Comparison of ENCODE assay signal across 8 cellular contexts in genomic region chr5:36876965-36877666, GRCh38. TPM values are rescaled to one million over a fixed set of nuclear protein-coding genes. Genes with fewer than 3 reads are reported as not detected.
A peak's percentile ranks its signal among the peaks of the same experiment; 100 is the strongest.
DNase-seq lines count a peak whose midpoint lies in the region; ATAC-seq and TF ChIP-seq lines count a peak whose summit lies in the region.

No MANE protein-coding gene starts in this region.

- no peak for TF ChIP-seq CTCF in CD4-positive, alpha-beta T cell (IDR thresholded peaks at IDR 0.05)
- TF ChIP-seq CTCF in RWPE1 (conservative IDR thresholded peaks at IDR 0.05; ENCODE audit: low read depth): no peak
- TF ChIP-seq CTCF in ovary (IDR thresholded peaks at IDR 0.05): no peak
- no peak for TF ChIP-seq CTCF in tibial artery (IDR thresholded peaks at IDR 0.05)

- no peaks in the 10 kb centered on the region for H3K9me3 Mint-ChIP-seq in CD4-positive, alpha-beta T cell
- H3K9me3 Mint-ChIP-seq in activated naive CD4-positive, alpha-beta T cell treated with anti-CD3 and anti-CD28 coated beads, Interleukin-2, amount 50 U/mL, for 24 hours: no peaks in the 10 kb centered on the region

- peaks cover 42% of the 10 kb centered on the region for H3K36me3 Mint-ChIP-seq in CD4-positive, alpha-beta T cell (ENCODE audit: low read depth)
- no peaks in the 10 kb centered on the region for H3K36me3 Mint-ChIP-seq in activated naive CD4-positive, alpha-beta T cell treated with anti-CD3 and anti-CD28 coated beads, Interleukin-2, amount 50 U/mL, for 24 hours

- H3K4me1 Mint-ChIP-seq in CD4-positive, alpha-beta T cell (ENCODE audit: low read depth): peaks cover 62% of the 10 kb centered on the region
- peaks cover 64% of the 10 kb centered on the region for H3K4me1 Mint-ChIP-seq in activated naive CD4-positive, alpha-beta T cell treated with anti-CD3 and anti-CD28 coated beads, Interleukin-2, amount 50 U/mL, for 24 hours

- CTCF ChIA-PET in CD4-positive, alpha-beta T cell (lab: Charles Lee): interaction anchor here (1.2 to 1.5 kb wide), 2 partner anchors 67 to 131 kb away, joined by 3 read pairs; no protein-coding TSS in a partner anchor
- CTCF ChIA-PET in RWPE1 (lab: Yijun Ruan, JAX): interaction anchor here (0.7 to 2.5 kb wide), 4 partner anchors 77 to 153 kb away, joined by 3 to 10 read pairs (median 4); no protein-coding TSS in a partner anchor

- TF ChIP-seq EP300 in ovary (IDR thresholded peaks at IDR 0.05): no peak

- peak; percentile 23 for TF ChIP-seq POLR2A in ovary (IDR thresholded peaks at IDR 0.05)

- intact Hi-C loops in CD4-positive, alpha-beta T cell (cut with DNase I, micrococcal nuclease): loop anchor here (1.0 to 10.0 kb wide), 7 partner anchors 66 to 1962 kb away; partner anchors contain the start of genes BRIX1 (in 2 of the 2), NUP155 (in 2 of the 2), RAD1 (in 2 of the 2) and LMBRD2 (in 1 of the 2)
- intact Hi-C loops in Right ventricle myocardium inferior (cut with DNase I) (loop anchor here (2.0 to 5.0 kb wide), 3 partner anchors 50 to 135 kb away; no protein-coding TSS in a partner anchor), ovary (cut with DNase I) (loop anchor here in 2 of 4 donors (10.0 kb wide), 2 partner anchors 68 to 132 kb away; no protein-coding TSS in a partner anchor), tibial artery (cut with DNase I; ENCODE audit: low total_unique reads) (no loop called here)

- POLR2A ChIA-PET in CD4-positive, alpha-beta T cell (lab: Charles Lee): interaction anchor here (0.7 to 3.0 kb wide), 19 partner anchors 9 to 1023 kb away, joined by 3 to 19 read pairs (median 5); partner anchors contain the start of genes LMBRD2, NUP155 and SKP2
- POLR2A ChIA-PET in RWPE1 (lab: Yijun Ruan, JAX; ENCODE audit: low non-redundant PET): no interaction called here

- peaks cover 4% of the 10 kb centered on the region for H3K4me1 ChIP-seq in ovary (ENCODE audit: insufficient read depth)
- H3K4me1 ChIP-seq in tibial artery: peaks cover 0 to 54% (median 17%) of the 10 kb centered on the region in 4 donors

- peak overlapping the region; percentile 91 for H3K27ac Mint-ChIP-seq in CD4-positive, alpha-beta T cell
- H3K27ac Mint-ChIP-seq in activated naive CD4-positive, alpha-beta T cell treated with anti-CD3 and anti-CD28 coated beads, Interleukin-2, amount 50 U/mL, for 24 hours: peak overlapping the region; percentile 97

- DNase-seq in CD4-positive, alpha-beta T cell: peak in 9 of 10 experiments; percentile 28 to 62 (median 50)
- peak; percentile 33 for DNase-seq in KG1 (lab: John Stamatoyannopoulos, UW)
- peak; percentile 53 for DNase-seq in RWPE1 (ENCODE audit: low spot score)
- peak; percentile 89 for DNase-seq in Right ventricle myocardium inferior (ENCODE audit: missing footprints)
- peak; percentile 61 to 80 (median 73) for DNase-seq in ovary
- peak; percentile 52 to 79 for DNase-seq in tibial artery

- H3K36me3 ChIP-seq in ovary (no peaks in the 10 kb centered on the region), tibial artery (no peaks in the 10 kb centered on the region)

- peak; percentile 15 for ATAC-seq in CD4-positive, alpha-beta T cell (ENCODE audit: poor library complexity)
- ATAC-seq in GM21528 (IDR thresholded peaks at IDR 0.05; ENCODE audit: low FRiP score, unreplicated experiment) (peak; percentile 23), Right ventricle myocardium inferior (peak; percentile 68)

- peak overlapping the region; percentile 91 for H3K4me3 Mint-ChIP-seq in CD4-positive, alpha-beta T cell
- H3K4me3 Mint-ChIP-seq in activated naive CD4-positive, alpha-beta T cell treated with anti-CD3 and anti-CD28 coated beads, Interleukin-2, amount 50 U/mL, for 24 hours: peak overlapping the region; percentile 94

- H3K27ac ChIP-seq in CD4-positive, alpha-beta T cell (ENCODE audit: low read depth, low read length): peak overlapping the region; percentile 98
- H3K27ac ChIP-seq in RWPE1 (peak overlapping the region; percentile 97), ovary (peak overlapping the region; percentile 92 to 98), tibial artery (peak overlapping the region; percentile 95 to 99)

- 0 to 1% (median 0%) methylated on average over 54 to 57 of the region's 57 CpGs for WGBS in ovary, 3 donors

- H3K9me3 ChIP-seq in CD4-positive, alpha-beta T cell (ENCODE audit: control insufficient read depth, low read length): no peaks in the 10 kb centered on the region
- H3K9me3 ChIP-seq in ovary: no peaks in the 10 kb centered on the region
- no peaks in the 10 kb centered on the region for H3K9me3 ChIP-seq in tibial artery

- no peaks in the 10 kb centered on the region for H3K27me3 Mint-ChIP-seq in CD4-positive, alpha-beta T cell
- H3K27me3 Mint-ChIP-seq in activated naive CD4-positive, alpha-beta T cell treated with anti-CD3 and anti-CD28 coated beads, Interleukin-2, amount 50 U/mL, for 24 hours: no peaks in the 10 kb centered on the region

- H3K4me3 ChIP-seq in ovary: peak overlapping the region; percentile 62
- H3K4me3 ChIP-seq in tibial artery: peak overlapping the region; percentile 75 to 92

- H3K27me3 ChIP-seq in CD4-positive, alpha-beta T cell (ENCODE audit: control insufficient read depth, insufficient read depth, low read length): no peaks in the 10 kb centered on the region
- H3K27me3 ChIP-seq in ovary (no peaks in the 10 kb centered on the region), tibial artery (no peaks in the 10 kb centered on the region)

RNA-seq across cellular contexts. Expression of gene NIPBL, which starts 0.5 kb away (rescaled TPM):
- 100 to 1,000 TPM; 108 to 120 TPM for total RNA-seq in CD4-positive, alpha-beta T cell
- total RNA-seq in Right ventricle myocardium inferior (35.4 TPM), ovary (10 to 100 TPM; 40.9 to 73.1 (median 63.7) TPM)
- polyA plus RNA-seq in ovary: 10 to 100 TPM; 20.8 to 22.8 TPM

Comparison
In these comparisons a context has a peak if more than half of its experiments do, and no peak if none do; other contexts are left out.
1. Peak in every context shown above with its lines: DNase-seq, ATAC-seq, H3K4me3 ChIP-seq and H3K27ac ChIP-seq.
2. ATAC-seq: peak in every context shown above with its lines; median percentile 68 in Right ventricle myocardium inferior; 23 in GM21528; 15 in CD4-positive, alpha-beta T cell.
3. DNase-seq: peak in every context shown above with its lines; median percentile 89 in Right ventricle myocardium inferior; 73 in ovary; 66 in tibial artery; 53 in RWPE1; 50 in CD4-positive, alpha-beta T cell; 33 in KG1.